16 cellular contexts compared by ENCODE assay signal in the genomic region with DNA sequence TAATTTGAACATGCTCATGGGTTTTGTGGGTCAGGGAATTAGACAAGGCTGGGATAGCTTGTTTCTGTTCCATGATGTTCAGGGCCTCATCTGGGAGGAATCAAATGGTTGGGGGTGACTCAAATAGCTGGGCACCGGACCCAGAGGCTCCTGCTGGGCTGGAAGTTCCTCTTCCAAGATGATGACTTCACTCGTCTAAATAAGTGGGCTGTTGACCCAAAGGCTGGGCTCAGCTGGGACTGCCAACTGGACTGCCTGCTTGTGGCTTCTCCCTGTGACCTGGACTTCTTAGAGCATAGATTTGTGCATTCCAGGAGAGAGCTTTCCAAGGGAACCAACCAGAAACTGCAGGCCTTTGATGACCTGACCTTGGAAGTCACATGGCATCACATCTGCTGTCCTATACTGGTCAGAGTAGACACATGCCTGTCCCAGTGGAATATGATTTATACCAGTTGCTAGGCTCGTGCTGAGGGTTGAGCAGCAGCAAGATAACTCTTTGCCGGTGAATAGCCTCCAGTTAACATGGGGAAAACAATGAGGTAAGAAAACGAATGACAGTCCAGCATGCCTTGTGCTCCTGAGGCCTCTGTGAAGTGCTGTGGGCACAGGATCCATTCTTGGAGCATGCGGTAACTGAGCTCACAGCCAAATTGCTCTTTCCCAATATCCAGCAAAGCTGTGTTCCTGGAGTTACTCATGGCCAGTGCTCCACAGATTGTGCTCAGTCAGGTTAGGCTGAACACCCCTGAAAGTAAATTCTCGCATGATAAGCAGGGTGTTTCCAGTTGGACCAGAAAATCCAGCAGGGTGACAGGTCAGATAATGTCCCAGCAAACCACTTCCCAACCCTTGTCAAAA.
A peak's percentile ranks its signal among the peaks of the same experiment; 100 is the strongest.
DNase-seq lines count a peak whose midpoint lies in the region; ATAC-seq and TF ChIP-seq lines count a peak whose summit lies in the region.
"Had no signal": no experiment of that assay in that cellular context is flagged by ENCODE, and none has a peak within 500 bp of the region (broad histone marks: within the 10 kb centered on the region; RNA-seq: fewer than 3 reads in every experiment).

No MANE protein-coding gene starts in this region.

- no peaks in the 10 kb centered on the region for H3K4me1 ChIP-seq in aorta (ENCODE audit: control insufficient read depth in 1 of 2, insufficient read depth in 2 of 2, low read length in 2 of 2)

- H3K36me3 ChIP-seq in aorta (ENCODE audit: control insufficient read depth in 1 of 2, insufficient read depth in 2 of 2, low read length in 1 of 2), result no peaks in the 10 kb centered on the region
- H3K36me3 ChIP-seq: thoracic aorta had no signal

- CTCF ChIA-PET in GM10248 (lab: Yijun Ruan, JAX), result interaction anchor here (1.8 kb wide), 1 partner anchor 12 kb away, joined by 6 read pairs; no protein-coding TSS in a partner anchor

- H3K4me3 ChIP-seq in aorta (ENCODE audit: low read length in 2 of 2), result no peak overlapping the region
- H3K4me3 ChIP-seq: thoracic aorta had no signal

- ATAC-seq in left cardiac atrium (peak in 1 of 2 donors; percentile 32), Right ventricle myocardium superior (ENCODE audit: poor library complexity) (no peak), aorta (ENCODE audit: low FRiP score) (peak; percentile 68), GM21360 (IDR thresholded peaks at IDR 0.05; ENCODE audit: unreplicated experiment) (no peak), GM21367 (IDR thresholded peaks at IDR 0.05; ENCODE audit: unreplicated experiment) (no peak)

- 56 to 58% methylated on average over 7 of the region's 7 CpGs for WGBS in aorta, 2 donors

- intact Hi-C loops in left cardiac atrium (cut with DNase I) (no loop called here), Right ventricle myocardium superior (cut with DNase I) (no loop called here), aorta (cut with DNase I) (no loop called here)

- POLR2A ChIA-PET in GM10248 (lab: Yijun Ruan, JAX), result no interaction called here

- no peaks in the 10 kb centered on the region for H3K9me3 ChIP-seq in aorta (ENCODE audit: control insufficient read depth, low read length)
- H3K9me3 ChIP-seq: thoracic aorta had no signal

- peak; percentile 31 for DNase-seq in left cardiac atrium
- DNase-seq in Right ventricle myocardium superior, result no peak
- DNase-seq in cerebellar cortex (ENCODE audit: low spot score), result peak; percentile 57
- DNase-seq in medulla oblongata (ENCODE audit: extremely low spot score), result peak; percentile 27
- peak in 1 of 2 donors; percentile 71 for DNase-seq in aorta
- no peak for DNase-seq in GM10248 (ENCODE audit: extremely low spot score)
- DNase-seq: 8988T; activated CD4-positive, alpha-beta memory T cell treated with anti-CD3 and anti-CD28 coated beads, Interleukin-2, amount 10 ng/mL, durations not matched to agents 7 days and 5 days; activated gamma-delta T cell; central memory CD4-positive, alpha-beta T cell; H9; naive B cell; NCI-H1092 had no signal

- peaks cover 2 to 5% of the 10 kb centered on the region in 2 donors for H3K27me3 ChIP-seq in aorta (ENCODE audit: control insufficient read depth in 1 of 2, insufficient read depth in 2 of 2, low read length in 1 of 2)

- TF ChIP-seq CTCF in GM10248 (IDR thresholded peaks at IDR 0.05; ENCODE audit: control extremely low read depth, extremely low read depth, low read depth, missing control alignments), result no peak

- no peak overlapping the region for H3K27ac ChIP-seq in aorta (ENCODE audit: low read depth in 1 of 2, low read length in 2 of 2)
- H3K27ac ChIP-seq: thoracic aorta had no signal

Comparison
In these comparisons a context has a peak if more than half of its experiments do, and no peak if none do; other contexts are left out.
1. DNase-seq: peak in left cardiac atrium (single experiment), cerebellar cortex (single experiment) and medulla oblongata (single experiment); none in Right ventricle myocardium superior (single experiment) and GM10248 (single experiment).